ENCODE assay signal across 7 cellular contexts in genomic region chr14:95533822-95534221, GRCh38. TPM values are rescaled to one million over a fixed set of nuclear protein-coding genes. Genes with fewer than 3 reads are reported as not detected.
DNase-seq lines count a peak whose midpoint lies in the region; ATAC-seq and TF ChIP-seq lines count a peak whose summit lies in the region.

No MANE protein-coding gene starts in this region.

- no peaks in the 10 kb centered on the region for H3K27me3 ChIP-seq in HL-60 (ENCODE audit: insufficient read depth, poor library complexity, severe bottlenecking)
- no peaks in the 10 kb centered on the region for H3K27me3 ChIP-seq in left ventricle myocardium inferior (ENCODE audit: low read depth)

- DNase-seq in HL-60 (ENCODE audit: low read depth in 1 of 2, low spot score in 1 of 2) (peak in 1 of 2 experiments; percentile 29), activated B cell treated with CpG ODN at 0.5 μM for 24 hours (no peak), left ventricle myocardium inferior (no peak), C1 segment of cervical spinal cord (lab: John Stamatoyannopoulos, UW) (no peak), mucosa of gallbladder (ENCODE audit: low spot score) (no peak)
- DNase-seq in stimulated activated effector memory CD8-positive, alpha-beta T cell treated with anti-CD3 and anti-CD28 coated beads, Interleukin-12 subunit alpha, Interleukin-12 subunit beta, amount 100 ng/mL, for 72 hours (ENCODE audit: low spot score in 2 of 2) = no peak

- H3K4me3 Mint-ChIP-seq in activated B cell treated with CpG ODN at 0.5 μM for 24 hours = peak overlapping the region; percentile 92
- H3K4me3 Mint-ChIP-seq in stimulated activated effector memory CD8-positive, alpha-beta T cell treated with anti-CD3 and anti-CD28 coated beads, Interleukin-12 subunit alpha, Interleukin-12 subunit beta, amount 100 ng/mL, for 72 hours = peak overlapping the region; percentile 95

- no peaks in the 10 kb centered on the region for H3K27me3 Mint-ChIP-seq in activated B cell treated with CpG ODN at 0.5 μM for 24 hours

- H3K4me3 ChIP-seq in HL-60 (replicated peaks; ENCODE audit: insufficient read depth, low read length) (peak overlapping the region; percentile 85), left ventricle myocardium inferior (peak overlapping the region; percentile 95)

- H3K27ac ChIP-seq in HL-60 (replicated peaks) (peak overlapping the region; percentile 98), left ventricle myocardium inferior (replicated peaks) (peak overlapping the region; percentile 87)

- intact Hi-C loops in activated B cell treated with CpG ODN at 0.5 μM for 24 hours (cut with micrococcal nuclease) (loop anchor here (1.0 to 10.0 kb wide), 12 partner anchors 18 to 1359 kb away; partner anchors contain the start of genes ATG2B, DICER1, GSKIP and PAPOLA), left ventricle myocardium inferior (cut with micrococcal nuclease) (no loop called here)

- ATAC-seq in activated B cell treated with CpG ODN at 0.5 μM for 24 hours (ENCODE audit: low read depth) (no peak), GM19452 (IDR thresholded peaks at IDR 0.05; ENCODE audit: unreplicated experiment) (no peak)
- ATAC-seq in stimulated activated effector memory CD8-positive, alpha-beta T cell treated with anti-CD3 and anti-CD28 coated beads, Interleukin-12 subunit alpha, Interleukin-12 subunit beta, amount 100 ng/mL, for 72 hours = no peak

- H3K36me3 Mint-ChIP-seq in activated B cell treated with CpG ODN at 0.5 μM for 24 hours (ENCODE audit: low read depth) = peaks cover 30% of the 10 kb centered on the region
- peaks cover 57% of the 10 kb centered on the region for H3K36me3 Mint-ChIP-seq in stimulated activated effector memory CD8-positive, alpha-beta T cell treated with anti-CD3 and anti-CD28 coated beads, Interleukin-12 subunit alpha, Interleukin-12 subunit beta, amount 100 ng/mL, for 72 hours

- CTCF ChIA-PET in activated B cell treated with CpG ODN at 0.5 μM for 24 hours (lab: Charles Lee) = interaction anchor here (0.7 to 3.4 kb wide), 5 partner anchors 17 to 107 kb away, joined by 3 to 13 read pairs (median 5); partner anchors contain the start of gene SYNE3

- H3K36me3 ChIP-seq in left ventricle myocardium inferior = no peaks in the 10 kb centered on the region

- TF ChIP-seq CTCF in HL-60 (IDR thresholded peaks at IDR 0.05; ENCODE audit: insufficient read depth, low read length) (no peak), activated B cell treated with CpG ODN at 0.5 μM for 24 hours (IDR thresholded peaks at IDR 0.05) (no peak), left ventricle myocardium inferior (IDR thresholded peaks at IDR 0.05; ENCODE audit: borderline replicate concordance) (no peak)

- peaks cover 50% of the 10 kb centered on the region for H3K4me1 Mint-ChIP-seq in activated B cell treated with CpG ODN at 0.5 μM for 24 hours
- H3K4me1 Mint-ChIP-seq in stimulated activated effector memory CD8-positive, alpha-beta T cell treated with anti-CD3 and anti-CD28 coated beads, Interleukin-12 subunit alpha, Interleukin-12 subunit beta, amount 100 ng/mL, for 72 hours = peaks cover 67% of the 10 kb centered on the region

- peak overlapping the region; percentile 93 for H3K27ac Mint-ChIP-seq in activated B cell treated with CpG ODN at 0.5 μM for 24 hours
- peak overlapping the region; percentile 93 for H3K27ac Mint-ChIP-seq in stimulated activated effector memory CD8-positive, alpha-beta T cell treated with anti-CD3 and anti-CD28 coated beads, Interleukin-12 subunit alpha, Interleukin-12 subunit beta, amount 100 ng/mL, for 72 hours

- POLR2A ChIA-PET in activated B cell treated with CpG ODN at 0.5 μM for 24 hours (lab: Charles Lee) = interaction anchor here (0.6 to 3.9 kb wide), 18 partner anchors 13 to 466 kb away, joined by 3 to 52 read pairs (median 4); partner anchors contain the start of gene SYNE3

- no peaks in the 10 kb centered on the region for H3K9me3 Mint-ChIP-seq in activated B cell treated with CpG ODN at 0.5 μM for 24 hours
- H3K9me3 Mint-ChIP-seq in stimulated activated effector memory CD8-positive, alpha-beta T cell treated with anti-CD3 and anti-CD28 coated beads, Interleukin-12 subunit alpha, Interleukin-12 subunit beta, amount 100 ng/mL, for 72 hours = no peaks in the 10 kb centered on the region

- no peaks in the 10 kb centered on the region for H3K9me3 ChIP-seq in left ventricle myocardium inferior (replicated peaks)

- H3K4me1 ChIP-seq in left ventricle myocardium inferior = peaks cover 79% of the 10 kb centered on the region

RNA-seq across cellular contexts. Expression of gene GLRX5, which starts 1.0 kb away (rescaled TPM):
- total RNA-seq in activated B cell treated with CpG ODN at 0.5 μM for 24 hours (20.5 and 22.4 TPM in 2 replicates), left ventricle myocardium inferior (85.0 TPM), mucosa of gallbladder (38.6 TPM)

RNA-seq across cellular contexts. Expression of gene SYNE3, which starts 17.4 kb away (rescaled TPM):
- total RNA-seq in activated B cell treated with CpG ODN at 0.5 μM for 24 hours = 95.6 and 104 TPM in 2 replicates
- 11.3 TPM for total RNA-seq in left ventricle myocardium inferior
- 9.5 TPM for total RNA-seq in mucosa of gallbladder
